26 cellular contexts compared by ENCODE assay signal in genomic region chr11:133012803-133013202, GRCh38.
"Had no signal": no experiment of that assay in that cellular context is flagged by ENCODE, and none has a peak within 500 bp of the region (broad histone marks: within the 10 kb centered on the region; RNA-seq: fewer than 3 reads in every experiment).

No MANE protein-coding gene starts in this region.

- FAIRE-seq: pancreas had no signal

- H3K27ac ChIP-seq: neutrophil, pancreas, prostate gland, skin epidermis, suprapubic skin, testis, tibial artery, transverse colon, upper lobe of right lung, uterus had no signal

- DNase-seq: naive B cell; naive thymus-derived CD8-positive, alpha-beta T cell; nephron progenitor cell; nucleus accumbens; pancreas; right cardiac atrium; stimulated activated CD4-positive, alpha-beta T cell treated with anti-CD3 and anti-CD28 coated beads, Interleukin-15, amount 100 ng/mL, for 24 hours; stimulated activated CD4-positive, alpha-beta T cell treated with anti-CD3 and anti-CD28 coated beads, Interleukin-4, amount 100 ng/mL, for 1 hour; stimulated activated CD4-positive, alpha-beta T cell treated with anti-CD3 and anti-CD28 coated beads, Interleukin-4, amount 100 ng/mL, for 4 hours; stimulated activated CD8-positive, alpha-beta memory T cell treated with anti-CD3 and anti-CD28 coated beads, Interleukin-4, amount 100 ng/mL, for 48 hours; stimulated activated naive CD4-positive, alpha-beta T cell; stimulated activated naive CD8-positive, alpha-beta T cell treated with anti-CD3 and anti-CD28 coated beads, Interleukin-15, amount 100 ng/mL, for 72 hours; stimulated activated naive CD8-positive, alpha-beta T cell treated with anti-CD3 and anti-CD28 coated beads, Interleukin-15, Interleukin-2, amounts not matched to agents 100 U/mL and 50 U/mL, for 24 hours; substantia nigra; testis; tibial artery; transverse colon; upper lobe of right lung; uterus had no signal

- H3K9me3 ChIP-seq: neutrophil, pancreas, prostate gland, suprapubic skin, testis, tibial artery, transverse colon, upper lobe of right lung, uterus had no signal

- H3K4me1 ChIP-seq: prostate gland, suprapubic skin, tibial artery, transverse colon, upper lobe of right lung, uterus had no signal

- H3K27me3 ChIP-seq: neutrophil, suprapubic skin, testis, tibial artery, transverse colon, upper lobe of right lung, uterus had no signal

- H3K4me3 ChIP-seq: pancreas, prostate gland, skin epidermis, suprapubic skin, testis, tibial artery, transverse colon, upper lobe of right lung, uterus had no signal

- H3K36me3 ChIP-seq: neutrophil, pancreas, prostate gland, suprapubic skin, tibial artery, transverse colon, upper lobe of right lung, uterus had no signal

- ATAC-seq: naive thymus-derived CD8-positive, alpha-beta T cell; natural killer cell treated with Interleukin-12 subunit alpha and Interleukin-12 subunit beta and Interleukin-15 and Interleukin-18, amount 100 ng/mL, for 72 hours; right cardiac atrium; sciatic nerve; stimulated activated memory B cell treated with anti-CD40 and anti-IgM and Interleukin-4, amounts not matched to agents 10 μg/mL and 1 μg/mL and 100 μg/mL, for 72 hours; stimulated activated naive CD8-positive, alpha-beta T cell treated with anti-CD3 and anti-CD28 coated beads, Interleukin-15, amount 100 ng/mL, for 72 hours; stimulated activated naive CD8-positive, alpha-beta T cell treated with anti-CD3 and anti-CD28 coated beads, Interleukin-15, Interleukin-2, amounts not matched to agents 100 U/mL and 50 U/mL, for 24 hours; upper lobe of right lung had no signal
